8 cellular contexts compared by ENCODE assay signal in the genomic region with DNA sequence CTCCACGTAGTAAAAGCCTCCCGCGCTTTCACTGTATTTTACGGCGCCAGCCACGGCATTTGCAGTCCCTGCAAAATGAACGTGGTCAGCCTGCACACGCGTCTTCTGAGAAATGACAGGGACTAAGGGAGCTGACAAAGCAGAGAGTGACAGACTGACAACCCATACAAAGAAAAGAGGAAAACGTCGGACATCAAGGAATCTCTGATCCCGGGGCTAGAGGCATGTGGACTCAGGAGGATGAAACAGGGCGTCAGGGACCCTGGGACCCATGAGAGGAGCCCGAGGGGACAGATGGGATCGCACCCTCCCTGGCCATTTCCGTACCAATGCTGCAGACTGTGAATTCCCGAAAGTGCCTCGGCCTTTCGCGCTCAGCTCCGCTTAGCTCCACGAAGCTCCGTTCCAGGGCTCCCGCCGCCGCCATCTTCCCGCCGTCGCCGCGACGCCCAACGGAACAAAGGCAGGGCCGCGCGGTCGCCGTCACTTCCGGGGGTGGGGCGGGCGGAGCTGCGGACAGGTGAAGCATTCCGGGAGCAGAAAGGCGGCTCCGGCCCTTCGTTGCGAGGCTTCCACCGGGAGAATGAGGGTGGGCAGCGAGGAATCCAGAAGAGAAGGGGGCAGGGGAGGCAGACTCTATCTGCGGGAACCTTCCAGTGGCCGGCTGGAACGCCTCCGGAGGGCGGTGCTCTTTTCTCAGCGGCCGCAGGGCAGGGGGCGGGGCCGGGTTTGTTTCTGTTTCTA. TPM values are rescaled to one million over a fixed set of nuclear protein-coding genes. Genes with fewer than 3 reads are reported as not detected.
DNase-seq lines count a peak whose midpoint lies in the region; ATAC-seq and TF ChIP-seq lines count a peak whose summit lies in the region.

NUP160 (minus strand) TSS at position 459 of the 744 bp plus-strand sequence; CDS start at position 427, 32 bp downstream.

- in situ Hi-C loops in transverse colon (cut with MboI; ENCODE audit: low pct_ligation_motif_present in 1 of 4, low pct_unique_long_range_greater_than_20kb in 1 of 4, low sequenced_read_pairs in 3 of 4) = no loop called here

- H3K4me3 ChIP-seq in GM12875 (ENCODE audit: low read depth, low read length) = peak within 1 kb of the TSS; percentile 65
- peak within 1 kb of the TSS; percentile 53 to 99 (median 86) for H3K4me3 ChIP-seq in heart right ventricle
- H3K4me3 ChIP-seq in transverse colon = peak within 1 kb of the TSS; percentile 63 to 89 (median 76)

- TF ChIP-seq CTCF in GM12875 (IDR thresholded peaks at IDR 0.05; ENCODE audit: borderline replicate concordance, insufficient read depth, low read depth, low read length) (no peak), heart right ventricle (IDR thresholded peaks at IDR 0.05) (peak in 2 of 9 donors; percentile 29 to 35), transverse colon (IDR thresholded peaks at IDR 0.05) (no peak)

- WGBS in adipose tissue, 3 donors = 0% methylated on average over 52 to 58 of the region's 58 CpGs
- WGBS in heart right ventricle, 2 donors = 0% methylated on average over 58 of the region's 58 CpGs
- 0 to 1% methylated on average over 19 to 58 of the region's 58 CpGs for WGBS in transverse colon (ENCODE audit: low coverage in 1 of 2), 2 donors

- intact Hi-C loops in T-helper 1 cell treated with Interleukin-12 subunit alpha and Interleukin-12 subunit beta and Interleukin-4 antibody, amounts not matched to agents 30 ng/mL and 1 ng/mL, for 36 hours (cut with micrococcal nuclease) = loop anchor here (1.0 to 2.0 kb wide), 10 partner anchors 15 to 672 kb away; partner anchors contain the start of genes AGBL2, ARFGAP2, CELF1 and FNBP4
- intact Hi-C loops in heart right ventricle (cut with DNase I) = loop anchor here in 5 of 10 donors (1.0 to 10.0 kb wide), 3 partner anchors 81 to 206 kb away; partner anchors contain the start of genes MTCH2 (in 4 of the 5) and FNBP4 (in 2 of the 5)
- intact Hi-C loops in transverse colon (cut with DNase I; ENCODE audit: low total_unique reads) = no loop called here

- ATAC-seq in HG02571 (IDR thresholded peaks at IDR 0.05; ENCODE audit: unreplicated experiment) (peak; percentile 75), heart right ventricle (peak; percentile 91 to 97 (median 95))

- H3K9me3 ChIP-seq in heart right ventricle (no peaks in the 10 kb centered on the region), transverse colon (no peaks in the 10 kb centered on the region)

- H3K27ac ChIP-seq in adipose tissue (ENCODE audit: low read depth, low read length) (no peak within 1 kb of the TSS), heart right ventricle (peak within 1 kb of the TSS; percentile 69 to 95 (median 92)), transverse colon (peak within 1 kb of the TSS; percentile 84 to 96 (median 94))

- TF ChIP-seq EP300 in transverse colon (IDR thresholded peaks at IDR 0.05; ENCODE audit: low read depth) = no peak

- DNase-seq in NCI-H1048 (lab: John Stamatoyannopoulos, UW) = peak; percentile 37
- peak; percentile 86 to 87 for DNase-seq in heart right ventricle
- DNase-seq in pons (ENCODE audit: low spot score) = peak; percentile 58
- peak; percentile 91 for DNase-seq in transverse colon

- H3K27me3 ChIP-seq in heart right ventricle (no peaks in the 10 kb centered on the region), transverse colon (no peaks in the 10 kb centered on the region)

- peaks cover 3 to 50% (median 30%) of the 10 kb centered on the region in 9 donors for H3K4me1 ChIP-seq in heart right ventricle
- H3K4me1 ChIP-seq in transverse colon = peaks cover 0 to 35% (median 15%) of the 10 kb centered on the region in 4 donors

- TF ChIP-seq POLR2A in transverse colon (IDR thresholded peaks at IDR 0.05) = peak; percentile 86

- H3K36me3 ChIP-seq in heart right ventricle (peaks cover 0 to 38% (median 6%) of the 10 kb centered on the region in 9 donors), transverse colon (no peaks in the 10 kb centered on the region)

RNA-seq across cellular contexts. Expression of gene NUP160, which starts in this region (rescaled TPM):
- total RNA-seq in T-helper 1 cell treated with Interleukin-12 subunit alpha and Interleukin-12 subunit beta and Interleukin-4 antibody, amounts not matched to agents 30 ng/mL and 1 ng/mL, for 36 hours = 61.9 and 65.0 TPM in 2 replicates
- 10 to 100 TPM; 10.0 to 15.3 (median 13.3) TPM for polyA plus RNA-seq in adipose tissue
- total RNA-seq in heart right ventricle = 10 to 100 TPM; 13.4 to 17.7 (median 14.7) TPM
- polyA plus RNA-seq in heart right ventricle = 10 to 100 TPM in 1 of 2 donors, 1 to 10 TPM in 1; 8.0 to 16.5 TPM
- total RNA-seq in transverse colon = 10 to 100 TPM in 3 of 4 donors, 1 to 10 TPM in 1; 5.6 to 44.6 (median 22.1) TPM

Comparison
In these comparisons a context has a peak if more than half of its experiments do, and no peak if none do; other contexts are left out.
1. DNase-seq: peak in every context shown above with its lines; median percentile 91 in transverse colon; 86 in heart right ventricle; 58 in pons; 37 in NCI-H1048.